ENCODE assay signal across 6 cellular contexts in the genomic region with DNA sequence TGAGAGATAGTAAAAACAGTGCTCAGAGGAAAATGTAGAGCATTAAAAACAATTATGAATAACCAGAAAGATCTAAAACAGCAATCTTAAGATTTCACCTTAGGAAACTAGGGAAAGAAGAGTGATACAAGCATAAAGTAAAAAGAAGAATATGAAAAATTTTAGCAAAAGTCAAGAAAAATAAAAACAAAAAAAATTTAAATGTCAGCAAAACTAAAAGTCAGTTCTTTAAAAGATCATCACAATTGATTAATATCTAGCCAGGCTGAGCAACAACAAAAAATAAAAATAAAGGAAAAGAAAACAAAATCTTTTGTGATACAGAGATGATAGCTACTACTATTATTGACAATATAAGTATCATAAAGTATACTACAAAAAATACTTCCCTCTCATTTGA.
"Had no signal": no experiment of that assay in that cellular context is flagged by ENCODE, and none has a peak within 500 bp of the region (broad histone marks: within the 10 kb centered on the region; RNA-seq: fewer than 3 reads in every experiment).

No MANE protein-coding gene starts in this region.

- DNase-seq: KBM-7, KG1 had no signal

- FAIRE-seq: HepG2, HTR-8/SVneo had no signal

- H3K9ac ChIP-seq: KMS-11 had no signal

- H3K27ac ChIP-seq: HL-60, KMS-11 had no signal

- H3K4me2 ChIP-seq: KMS-11 had no signal

- ATAC-seq: HepG2 had no signal
